In the genomic region with DNA sequence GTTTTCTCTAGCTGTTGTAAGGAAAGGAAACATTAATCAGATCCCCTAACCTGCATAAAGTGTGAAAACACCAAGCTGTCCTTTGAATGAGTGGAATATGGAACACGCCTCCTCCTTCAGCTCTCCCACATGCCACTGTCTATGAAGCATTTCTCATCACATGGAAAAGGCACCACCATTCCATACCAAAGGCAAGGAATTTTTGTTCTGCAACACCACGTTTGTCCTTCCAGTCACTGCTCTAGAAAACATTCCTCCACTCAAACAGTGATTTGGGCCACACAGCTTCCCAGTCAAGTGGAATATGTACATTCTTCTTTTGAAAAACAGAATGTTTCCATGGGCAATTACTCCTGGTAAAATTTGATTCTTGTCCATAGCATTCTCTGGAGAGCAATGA, we compare ENCODE assay signal across 20 cellular contexts.
"Had no signal": no experiment of that assay in that cellular context is flagged by ENCODE, and none has a peak within 500 bp of the region (broad histone marks: within the 10 kb centered on the region; RNA-seq: fewer than 3 reads in every experiment).

No MANE protein-coding gene starts in this region.

- H3K4me3 ChIP-seq: coronary artery, left ventricle myocardium inferior, pancreas, skin epidermis, tibial artery had no signal

- ATAC-seq: pancreas, right cardiac atrium had no signal

- H3K27me3 Mint-ChIP-seq: activated CD4-positive, alpha-beta T cell treated with anti-CD3 and anti-CD28 coated beads, Interleukin-2, amount 10 ng/mL, durations not matched to agents 7 days and 5 days; activated naive CD8-positive, alpha-beta T cell treated with anti-CD3 and anti-CD28 coated beads, Interleukin-2, amount 10 ng/mL, durations not matched to agents 7 days and 5 days; stimulated activated naive CD8-positive, alpha-beta T cell treated with anti-CD3 and anti-CD28 coated beads, Interleukin-15, Interleukin-2, amounts not matched to agents 100 ng/mL and 50 ng/mL, for 24 hours had no signal

- H3K4me3 Mint-ChIP-seq: activated CD4-positive, alpha-beta T cell treated with anti-CD3 and anti-CD28 coated beads, Interleukin-2, amount 10 ng/mL, durations not matched to agents 7 days and 5 days; activated naive CD8-positive, alpha-beta T cell treated with anti-CD3 and anti-CD28 coated beads, Interleukin-2, amount 10 ng/mL, durations not matched to agents 7 days and 5 days; nephron; stimulated activated naive CD8-positive, alpha-beta T cell treated with anti-CD3 and anti-CD28 coated beads, Interleukin-15, Interleukin-2, amounts not matched to agents 100 ng/mL and 50 ng/mL, for 24 hours had no signal

- H3K9me3 ChIP-seq: left ventricle myocardium inferior, pancreas, tibial artery had no signal

- DNase-seq: activated CD4-positive, alpha-beta T cell treated with anti-CD3 and anti-CD28 coated beads, Interleukin-2, amount 10 ng/mL, durations not matched to agents 7 days and 5 days; activated CD4-positive, CD25-positive, alpha-beta regulatory T cell treated with anti-CD3 and anti-CD28 coated beads, Interleukin-2, amount 50 U/mL, for 72 hours; activated gamma-delta T cell treated with Interleukin-2 at 50 U/mL for 16 hours; activated naive CD8-positive, alpha-beta T cell treated with anti-CD3 and anti-CD28 coated beads, Interleukin-2, amount 10 ng/mL, durations not matched to agents 7 days and 5 days; activated T-cell treated with anti-CD3 and anti-CD28 coated beads, Interleukin-2, amount 50 U/mL, for 1 hour; amygdala; cerebellar nuclear complex; foreskin fibroblast; kidney glomerular epithelial cell; left ventricle myocardium inferior; pancreas; right cardiac atrium; stimulated activated CD4-positive, alpha-beta T cell treated with anti-CD3 and anti-CD28 coated beads, Interleukin-1b, Interleukin-23, amount 100 ng/mL, for 48 hours; substantia nigra; tibial artery; WERI-Rb-1 had no signal

- H3K27ac ChIP-seq: coronary artery, left ventricle myocardium inferior, pancreas, skin epidermis, tibial artery, WERI-Rb-1 had no signal

- H3K27me3 ChIP-seq: pancreas, tibial artery had no signal

- H3K27ac Mint-ChIP-seq: activated CD4-positive, alpha-beta T cell treated with anti-CD3 and anti-CD28 coated beads, Interleukin-2, amount 10 ng/mL, durations not matched to agents 7 days and 5 days; activated naive CD8-positive, alpha-beta T cell treated with anti-CD3 and anti-CD28 coated beads, Interleukin-2, amount 10 ng/mL, durations not matched to agents 7 days and 5 days; stimulated activated naive CD8-positive, alpha-beta T cell treated with anti-CD3 and anti-CD28 coated beads, Interleukin-15, Interleukin-2, amounts not matched to agents 100 ng/mL and 50 ng/mL, for 24 hours had no signal

- H3K4me1 ChIP-seq: pancreas had no signal

- H3K36me3 ChIP-seq: left ventricle myocardium inferior, pancreas, tibial artery, WERI-Rb-1 had no signal

- H3K9me3 Mint-ChIP-seq: activated CD4-positive, alpha-beta T cell treated with anti-CD3 and anti-CD28 coated beads, Interleukin-2, amount 10 ng/mL, durations not matched to agents 7 days and 5 days; activated naive CD8-positive, alpha-beta T cell treated with anti-CD3 and anti-CD28 coated beads, Interleukin-2, amount 10 ng/mL, durations not matched to agents 7 days and 5 days; nephron; stimulated activated naive CD8-positive, alpha-beta T cell treated with anti-CD3 and anti-CD28 coated beads, Interleukin-15, Interleukin-2, amounts not matched to agents 100 ng/mL and 50 ng/mL, for 24 hours had no signal
